Comparison of ENCODE assay signal across 1 cellular context in genomic region chr1:151254217-151255213, GRCh38.
TF ChIP-seq lines count a peak whose summit lies in the region.

Gene PSMD4 (plus strand): TSS chr1:151254734. CDS start chr1:151254783, 49 bp downstream.

TF ChIP-seq in K562, 482 proteins besides CTCF, POLR2A, EP300 and RAD21 (continued from another document and continues in another):
- TF ChIP-seq CXXC5 (CRISPR knock-in tag; IDR thresholded peaks at IDR 0.05) (peak; percentile 58), CREB1 (IDR thresholded peaks at IDR 0.05) (peak; percentile 52; the same call in 1 of the 2 replicates), CREB1 (CRISPR knock-in tag; IDR thresholded peaks at IDR 0.05) (no peak; the same call in 1 of the 2 replicates), CBX1 (IDR thresholded peaks at IDR 0.05; ENCODE audit: low read depth) (no peak; the same call in 1 of the 2 replicates), ZBTB17 (CRISPR knock-in tag; IDR thresholded peaks at IDR 0.05) (0 out of 2 replicates have a peak, but pooled peaks have one; percentile 24), ZNF655 (CRISPR knock-in tag; IDR thresholded peaks at IDR 0.05) (no peak), NR2C1 (IDR thresholded peaks at IDR 0.05) (peak; percentile 43; the same call in 1 of the 2 replicates), NR2C1 (tag; IDR thresholded peaks at IDR 0.05) (peak; percentile 69), NCOA1 (IDR thresholded peaks at IDR 0.05; ENCODE audit: low read depth) (peak; percentile 16; the same call in 1 of the 2 replicates), SREBF1 (IDR thresholded peaks at IDR 0.05; ENCODE audit: borderline replicate concordance, low read depth, low read length) (no peak), TCF7L2 (IDR thresholded peaks at IDR 0.05; ENCODE audit: low read depth, low read length) (no peak), SNAPC5 (CRISPR knock-in tag; IDR thresholded peaks at IDR 0.05) (no peak), HES1 (IDR thresholded peaks at IDR 0.05; ENCODE audit: low read depth) (no peak), ZBED1 (IDR thresholded peaks at IDR 0.05) (no peak), FOXK2 (conservative IDR thresholded peaks at IDR 0.05 in 1 of 2, IDR thresholded peaks at IDR 0.05 in 1 of 2; ENCODE audit: low read depth in 2 of 2) (peak in 1 of 2 experiments; percentile 67; a peak in 1 of 4 replicates), NELFE (IDR thresholded peaks at IDR 0.05; ENCODE audit: insufficient read depth, insufficient read length) (no peak), EWSR1 (IDR thresholded peaks at IDR 0.05; ENCODE audit: borderline replicate concordance, low read depth, partially characterized antibody) (no peak), MYC (IDR thresholded peaks at IDR 0.05; ENCODE audit: low read depth, low read length) (peak; percentile 73), MYC (CRISPR knock-in tag; IDR thresholded peaks at IDR 0.05; ENCODE audit: borderline replicate concordance, low read depth) (no peak), RERE (CRISPR knock-in tag; IDR thresholded peaks at IDR 0.05; ENCODE audit: borderline replicate concordance) (no peak), ARNT (IDR thresholded peaks at IDR 0.05) (peak in 1 of 2 experiments; percentile 52; a peak in 1 of 4 replicates), ZNF212 (CRISPR knock-in tag; IDR thresholded peaks at IDR 0.05) (no peak), MTA1 (IDR thresholded peaks at IDR 0.05; ENCODE audit: borderline replicate concordance) (0 out of 2 replicates have a peak, but pooled peaks have one; percentile 11), GABPA (tag; conservative IDR thresholded peaks at IDR 0.05; ENCODE audit: low read depth) (peak; percentile 93), MEF2D (tag; conservative IDR thresholded peaks at IDR 0.05; ENCODE audit: low read depth) (no peak), AFF4 (CRISPR knock-in tag; IDR thresholded peaks at IDR 0.05) (0 out of 2 replicates have a peak, but pooled peaks have one; percentile 24), RBBP5 (IDR thresholded peaks at IDR 0.05; ENCODE audit: borderline replicate concordance, insufficient read depth, low read length, poor library complexity, severe bottlenecking) (peak; percentile 74), XRCC5 (IDR thresholded peaks at IDR 0.05; ENCODE audit: low read depth, low read length) (no peak), SRSF3 (IDR thresholded peaks at IDR 0.05; ENCODE audit: insufficient read depth, low read length) (no peak), BMI1 (IDR thresholded peaks at IDR 0.05; ENCODE audit: low read length) (no peak), ZEB2 (IDR thresholded peaks at IDR 0.05) (0 out of 2 replicates have a peak, but pooled peaks have one; percentile 14), KDM2B (CRISPR knock-in tag; IDR thresholded peaks at IDR 0.05) (no peak), THRA (IDR thresholded peaks at IDR 0.05) (no peak), ZNF316 (IDR thresholded peaks at IDR 0.05) (peak; percentile 82), FOXA1 (IDR thresholded peaks at IDR 0.05; ENCODE audit: borderline replicate concordance) (no peak), TBP (optimal IDR thresholded peaks at IDR 0.05; ENCODE audit: low read depth, low read length) (peak; percentile 78)
- TF ChIP-seq, protein P1, sequence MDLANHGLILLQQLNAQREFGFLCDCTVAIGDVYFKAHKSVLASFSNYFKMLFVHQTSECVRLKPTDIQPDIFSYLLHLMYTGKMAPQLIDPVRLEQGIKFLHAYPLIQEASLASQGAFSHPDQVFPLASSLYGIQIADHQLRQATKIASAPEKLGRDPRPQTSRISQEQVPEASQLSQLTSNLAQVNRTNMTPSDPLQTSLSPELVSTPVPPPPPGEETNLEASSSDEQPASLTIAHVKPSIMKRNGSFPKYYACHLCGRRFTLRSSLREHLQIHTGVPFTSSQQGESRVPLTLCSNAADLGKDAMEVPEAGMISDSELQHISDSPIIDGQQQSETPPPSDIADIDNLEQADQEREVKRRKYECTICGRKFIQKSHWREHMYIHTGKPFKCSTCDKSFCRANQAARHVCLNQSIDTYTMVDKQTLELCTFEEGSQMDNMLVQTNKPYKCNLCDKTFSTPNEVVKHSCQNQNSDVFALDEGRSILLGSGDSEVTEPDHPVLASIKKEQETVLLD (IDR thresholded peaks at IDR 0.05) = 0 out of 2 replicates have a peak, but pooled peaks have one; percentile 29
- TF ChIP-seq, protein P2, sequence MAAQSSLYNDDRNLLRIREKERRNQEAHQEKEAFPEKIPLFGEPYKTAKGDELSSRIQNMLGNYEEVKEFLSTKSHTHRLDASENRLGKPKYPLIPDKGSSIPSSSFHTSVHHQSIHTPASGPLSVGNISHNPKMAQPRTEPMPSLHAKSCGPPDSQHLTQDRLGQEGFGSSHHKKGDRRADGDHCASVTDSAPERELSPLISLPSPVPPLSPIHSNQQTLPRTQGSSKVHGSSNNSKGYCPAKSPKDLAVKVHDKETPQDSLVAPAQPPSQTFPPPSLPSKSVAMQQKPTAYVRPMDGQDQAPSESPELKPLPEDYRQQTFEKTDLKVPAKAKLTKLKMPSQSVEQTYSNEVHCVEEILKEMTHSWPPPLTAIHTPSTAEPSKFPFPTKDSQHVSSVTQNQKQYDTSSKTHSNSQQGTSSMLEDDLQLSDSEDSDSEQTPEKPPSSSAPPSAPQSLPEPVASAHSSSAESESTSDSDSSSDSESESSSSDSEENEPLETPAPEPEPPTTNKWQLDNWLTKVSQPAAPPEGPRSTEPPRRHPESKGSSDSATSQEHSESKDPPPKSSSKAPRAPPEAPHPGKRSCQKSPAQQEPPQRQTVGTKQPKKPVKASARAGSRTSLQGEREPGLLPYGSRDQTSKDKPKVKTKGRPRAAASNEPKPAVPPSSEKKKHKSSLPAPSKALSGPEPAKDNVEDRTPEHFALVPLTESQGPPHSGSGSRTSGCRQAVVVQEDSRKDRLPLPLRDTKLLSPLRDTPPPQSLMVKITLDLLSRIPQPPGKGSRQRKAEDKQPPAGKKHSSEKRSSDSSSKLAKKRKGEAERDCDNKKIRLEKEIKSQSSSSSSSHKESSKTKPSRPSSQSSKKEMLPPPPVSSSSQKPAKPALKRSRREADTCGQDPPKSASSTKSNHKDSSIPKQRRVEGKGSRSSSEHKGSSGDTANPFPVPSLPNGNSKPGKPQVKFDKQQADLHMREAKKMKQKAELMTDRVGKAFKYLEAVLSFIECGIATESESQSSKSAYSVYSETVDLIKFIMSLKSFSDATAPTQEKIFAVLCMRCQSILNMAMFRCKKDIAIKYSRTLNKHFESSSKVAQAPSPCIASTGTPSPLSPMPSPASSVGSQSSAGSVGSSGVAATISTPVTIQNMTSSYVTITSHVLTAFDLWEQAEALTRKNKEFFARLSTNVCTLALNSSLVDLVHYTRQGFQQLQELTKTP (IDR thresholded peaks at IDR 0.05; ENCODE audit: low read depth in 1 of 2, partially characterized antibody in 2 of 2) = peak; percentile 55 to 77
- TF ChIP-seq, protein P3, sequence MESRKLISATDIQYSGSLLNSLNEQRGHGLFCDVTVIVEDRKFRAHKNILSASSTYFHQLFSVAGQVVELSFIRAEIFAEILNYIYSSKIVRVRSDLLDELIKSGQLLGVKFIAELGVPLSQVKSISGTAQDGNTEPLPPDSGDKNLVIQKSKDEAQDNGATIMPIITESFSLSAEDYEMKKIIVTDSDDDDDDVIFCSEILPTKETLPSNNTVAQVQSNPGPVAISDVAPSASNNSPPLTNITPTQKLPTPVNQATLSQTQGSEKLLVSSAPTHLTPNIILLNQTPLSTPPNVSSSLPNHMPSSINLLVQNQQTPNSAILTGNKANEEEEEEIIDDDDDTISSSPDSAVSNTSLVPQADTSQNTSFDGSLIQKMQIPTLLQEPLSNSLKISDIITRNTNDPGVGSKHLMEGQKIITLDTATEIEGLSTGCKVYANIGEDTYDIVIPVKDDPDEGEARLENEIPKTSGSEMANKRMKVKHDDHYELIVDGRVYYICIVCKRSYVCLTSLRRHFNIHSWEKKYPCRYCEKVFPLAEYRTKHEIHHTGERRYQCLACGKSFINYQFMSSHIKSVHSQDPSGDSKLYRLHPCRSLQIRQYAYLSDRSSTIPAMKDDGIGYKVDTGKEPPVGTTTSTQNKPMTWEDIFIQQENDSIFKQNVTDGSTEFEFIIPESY (CRISPR knock-in tag; IDR thresholded peaks at IDR 0.05) = peak; percentile 98
